ENCODE assay signal across 12 cellular contexts in genomic region chr3:177802151-177802900, GRCh38.
DNase-seq lines count a peak whose midpoint lies in the region; ATAC-seq and TF ChIP-seq lines count a peak whose summit lies in the region.
"Had no signal": no experiment of that assay in that cellular context is flagged by ENCODE, and none has a peak within 500 bp of the region (broad histone marks: within the 10 kb centered on the region; RNA-seq: fewer than 3 reads in every experiment).

No MANE protein-coding gene starts in this region.

- no peak overlapping the region for H3K56ac ChIP-seq in mesendoderm (ENCODE audit: low read length)

- peak; percentile 67 for DNase-seq in DMS153 (lab: John Stamatoyannopoulos, UW)
- DNase-seq in NCI-H1105 treated with DMSO at 0.1 percent for 48 hours (lab: John Stamatoyannopoulos, UW): peak; percentile 90
- no peak for DNase-seq in mesendoderm
- DNase-seq in coronary artery (ENCODE audit: low spot score): no peak
- DNase-seq in T-helper 17 cell: no peak
- DNase-seq: Caco-2, transverse colon had no signal

- H3K79me1 ChIP-seq in mesendoderm (ENCODE audit: low read length): no peaks in the 10 kb centered on the region

- H2BK120ac ChIP-seq in mesendoderm (ENCODE audit: low read depth, low read length): peak overlapping the region; percentile 14

- peak overlapping the region; percentile 57 for H2BK15ac ChIP-seq in mesendoderm (replicated peaks; ENCODE audit: low read depth)

- H3K36me3 ChIP-seq in mesendoderm (ENCODE audit: control insufficient read depth, insufficient read depth, low read length): no peaks in the 10 kb centered on the region
- H3K36me3 ChIP-seq: transverse colon had no signal

- peaks cover 6% of the 10 kb centered on the region for H3K27me3 Mint-ChIP-seq in T-helper 17 cell
- H3K27me3 Mint-ChIP-seq: natural killer cell treated with Interleukin-12 subunit alpha and Interleukin-12 subunit beta and Interleukin-15 and Interleukin-18, amount 100 ng/mL, for 72 hours had no signal

- WGBS in mesendoderm (ENCODE audit: extremely low coverage, insufficient coverage, low lambda C conversion rate): no CpG with 5 or more reads among the region's 5 CpGs

- ATAC-seq in SK-N-SH treated with all-trans-retinoic acid at 6 μM for 48 hours (peak; percentile 89), GM18909 (IDR thresholded peaks at IDR 0.05; ENCODE audit: poor library complexity, unreplicated experiment) (no peak), T-helper 17 cell (no peak), HG02571 (IDR thresholded peaks at IDR 0.05; ENCODE audit: unreplicated experiment) (no peak)
- ATAC-seq: natural killer cell treated with Interleukin-12 subunit alpha and Interleukin-12 subunit beta and Interleukin-15 and Interleukin-18, amount 100 ng/mL, for 72 hours; WTC11 had no signal

- H3K79me2 ChIP-seq in mesendoderm (ENCODE audit: control insufficient read depth, insufficient read depth, low read length): no peaks in the 10 kb centered on the region

- no peak overlapping the region for H3K4me3 Mint-ChIP-seq in T-helper 17 cell
- H3K4me3 Mint-ChIP-seq: natural killer cell treated with Interleukin-12 subunit alpha and Interleukin-12 subunit beta and Interleukin-15 and Interleukin-18, amount 100 ng/mL, for 72 hours; WTC11 had no signal

- H3K27ac ChIP-seq in mesendoderm (ENCODE audit: low read depth, low read length): no peak overlapping the region
- peak overlapping the region in 1 of 2 donors; percentile 39 for H3K27ac ChIP-seq in coronary artery
- H3K27ac ChIP-seq: transverse colon had no signal

- H2BK5ac ChIP-seq in mesendoderm (ENCODE audit: low read length): no peak overlapping the region

- no peak for TF ChIP-seq CTCF in coronary artery (IDR thresholded peaks at IDR 0.05)

- no peak overlapping the region for H3K4me3 ChIP-seq in mesendoderm (ENCODE audit: low read length)
- H3K4me3 ChIP-seq in coronary artery: no peak overlapping the region
- H3K4me3 ChIP-seq: transverse colon had no signal

- H2AK5ac ChIP-seq in mesendoderm (ENCODE audit: low read length): no peak overlapping the region

- H3K4ac ChIP-seq in mesendoderm (ENCODE audit: low read depth, low read length): peak overlapping the region; percentile 36

- H3K36me3 Mint-ChIP-seq in T-helper 17 cell (ENCODE audit: low read depth): no peaks in the 10 kb centered on the region
- H3K36me3 Mint-ChIP-seq: natural killer cell treated with Interleukin-12 subunit alpha and Interleukin-12 subunit beta and Interleukin-15 and Interleukin-18, amount 100 ng/mL, for 72 hours; WTC11 had no signal

- no peaks in the 10 kb centered on the region for H3K4me1 ChIP-seq in mesendoderm (ENCODE audit: control insufficient read depth, low read depth, low read length)
- H3K4me1 ChIP-seq: transverse colon had no signal

- H3K27ac Mint-ChIP-seq in T-helper 17 cell: no peak overlapping the region
- H3K27ac Mint-ChIP-seq: natural killer cell treated with Interleukin-12 subunit alpha and Interleukin-12 subunit beta and Interleukin-15 and Interleukin-18, amount 100 ng/mL, for 72 hours; WTC11 had no signal

- H3K4me2 ChIP-seq in mesendoderm (ENCODE audit: low read length): no peak overlapping the region

- no peak overlapping the region for H4K5ac ChIP-seq in mesendoderm (ENCODE audit: low read length)

- no peak overlapping the region for H4K8ac ChIP-seq in mesendoderm (ENCODE audit: low read depth, low read length)

- peak overlapping the region; percentile 9 for H3K18ac ChIP-seq in mesendoderm (ENCODE audit: low read length)

- H3K9me3 ChIP-seq in T-helper 17 cell (ENCODE audit: control insufficient read depth, low read length, poor library complexity, severe bottlenecking): no peaks in the 10 kb centered on the region
- H3K9me3 ChIP-seq: transverse colon had no signal

- peaks cover 7% of the 10 kb centered on the region for H3K4me1 Mint-ChIP-seq in T-helper 17 cell

- H3K23ac ChIP-seq in mesendoderm (ENCODE audit: low read length): no peak overlapping the region

- no peak overlapping the region for H3K9ac ChIP-seq in mesendoderm (ENCODE audit: low read length)

- H3K27me3 ChIP-seq in mesendoderm (ENCODE audit: insufficient read depth, low read length, poor library complexity): no peaks in the 10 kb centered on the region
- H3K27me3 ChIP-seq: transverse colon had no signal

TF ChIP-seq in SK-N-SH treated with all-trans-retinoic acid at 6 μM for 48 hours, 23 proteins besides CTCF, POLR2A, EP300 and RAD21 (continues in another document):
- no peak for TF ChIP-seq BACH2 (CRISPR knock-in tag; IDR thresholded peaks at IDR 0.05; ENCODE audit: borderline replicate concordance)
- no peak for TF ChIP-seq ZNF70 (CRISPR knock-in tag; IDR thresholded peaks at IDR 0.05)
- no peak for TF ChIP-seq POU6F1 (CRISPR knock-in tag; IDR thresholded peaks at IDR 0.05; ENCODE audit: borderline replicate concordance, low read depth)
- TF ChIP-seq ZFP30 (CRISPR knock-in tag; IDR thresholded peaks at IDR 0.05): no peak
- no peak for TF ChIP-seq CSRNP3 (CRISPR knock-in tag; IDR thresholded peaks at IDR 0.05)
- TF ChIP-seq ESRRG (CRISPR knock-in tag; IDR thresholded peaks at IDR 0.05): no peak
- no peak for TF ChIP-seq ISL1 (CRISPR knock-in tag; IDR thresholded peaks at IDR 0.05)
- no peak for TF ChIP-seq TSHZ2 (CRISPR knock-in tag; IDR thresholded peaks at IDR 0.05)
- no peak for TF ChIP-seq CREB5 (CRISPR knock-in tag; IDR thresholded peaks at IDR 0.05; ENCODE audit: low read depth)
- no peak for TF ChIP-seq SNAI2 (CRISPR knock-in tag; IDR thresholded peaks at IDR 0.05)
- TF ChIP-seq RARB (CRISPR knock-in tag; IDR thresholded peaks at IDR 0.05): no peak

Comparison
In these comparisons a context has a peak if more than half of its experiments do, and no peak if none do; other contexts are left out.
1. DNase-seq: peak in DMS153 (single experiment) and NCI-H1105 treated with DMSO at 0.1 percent for 48 hours (single experiment); none in mesendoderm (single experiment), coronary artery (single experiment) and T-helper 17 cell (0 of 3).